Comparison of ENCODE assay signal across 8 cellular contexts in genomic region chr5:179678238-179679013, GRCh38. TPM values are rescaled to one million over a fixed set of nuclear protein-coding genes. Genes with fewer than 3 reads are reported as not detected.
DNase-seq lines count a peak whose midpoint lies in the region; ATAC-seq and TF ChIP-seq lines count a peak whose summit lies in the region.

No MANE protein-coding gene starts in this region.

- H3K4me1 Mint-ChIP-seq in activated T-cell treated with anti-CD3 and anti-CD28 coated beads, Interleukin-2, amount 50 U/mL, for 4 hours (ENCODE audit: low read depth), result peaks cover 25% of the 10 kb centered on the region

- peak overlapping the region; percentile 93 for H3K4me3 Mint-ChIP-seq in activated T-cell treated with anti-CD3 and anti-CD28 coated beads, Interleukin-2, amount 50 U/mL, for 4 hours

- H3K36me3 Mint-ChIP-seq in activated T-cell treated with anti-CD3 and anti-CD28 coated beads, Interleukin-2, amount 50 U/mL, for 4 hours (ENCODE audit: insufficient read depth), result peaks cover 4% of the 10 kb centered on the region

- DNase-seq in DMS153 treated with DMSO at 0.1 percent for 48 hours (lab: John Stamatoyannopoulos, UW; ENCODE audit: unreplicated experiment), result peak; percentile 38
- peak; percentile 80 to 94 for DNase-seq in PC-9
- DNase-seq in activated T-cell treated with anti-CD3 and anti-CD28 coated beads, Interleukin-2, amount 50 U/mL, for 4 hours, result peak; percentile 90
- DNase-seq in stimulated activated CD8-positive, alpha-beta memory T cell treated with anti-CD3 and anti-CD28 coated beads, Interleukin-4, amount 100 ng/mL, for 48 hours, result peak; percentile 94

- H3F3A ChIP-seq in PC-9 (ENCODE audit: insufficient read depth, low read depth), result peaks cover 25% of the 10 kb centered on the region; the same call in 1 of the 2 replicates

- peak overlapping the region; percentile 18; the same call in 1 of the 2 replicates for H3K27ac ChIP-seq in PC-9
- peak overlapping the region; percentile 86 for H3K27ac ChIP-seq in muscle layer of colon (ENCODE audit: low read depth, low read length)

- peak overlapping the region; percentile 88 for H3K4me2 ChIP-seq in PC-9

- H3K9ac ChIP-seq in muscle layer of colon (ENCODE audit: low read length), result peak overlapping the region; percentile 97

- H3K4me1 ChIP-seq in PC-9 (replicated peaks; ENCODE audit: insufficient read depth) (peaks cover 31% of the 10 kb centered on the region), muscle layer of colon (ENCODE audit: insufficient read depth, low read length) (peaks cover 9% of the 10 kb centered on the region)

- H3K27me3 ChIP-seq in PC-9 (ENCODE audit: insufficient read depth, low read depth) (no peaks in the 10 kb centered on the region), muscle layer of colon (ENCODE audit: control insufficient read depth in 1 of 2, insufficient read depth in 2 of 2, low read length in 2 of 2) (no peaks in the 10 kb centered on the region)

- POLR2A ChIA-PET in PC-9 (lab: Charles Lee; ENCODE audit: unreplicated experiment), result interaction anchor here (0.5 kb wide), 1 partner anchor 375 kb away, joined by 3 read pairs; no protein-coding TSS in a partner anchor

- BruUV-seq in PC-9 (replicated peaks; lab: Mats Ljungman, UMichigan), result no TSS peak

- peak overlapping the region; percentile 94 for H2AFZ ChIP-seq in PC-9

- TF ChIP-seq RAD21 in Ishikawa (IDR thresholded peaks at IDR 0.05; ENCODE audit: low read depth), result no peak

- ATAC-seq in GM21717 (IDR thresholded peaks at IDR 0.05; ENCODE audit: unreplicated experiment) (peak; percentile 83), esophagus mucosa (peak; percentile 97)
- ATAC-seq in activated T-cell treated with anti-CD3 and anti-CD28 coated beads, Interleukin-2, amount 50 U/mL, for 4 hours, result peak; percentile 93

- H3K9me3 Mint-ChIP-seq in activated T-cell treated with anti-CD3 and anti-CD28 coated beads, Interleukin-2, amount 50 U/mL, for 4 hours, result no peaks in the 10 kb centered on the region

- H3K9me2 ChIP-seq in PC-9 (ENCODE audit: insufficient read depth), result no peaks in the 10 kb centered on the region

- TF ChIP-seq EP300 in Ishikawa (IDR thresholded peaks at IDR 0.05; ENCODE audit: borderline replicate concordance), result 0 out of 2 replicates have a peak, but pooled peaks have one; percentile 15

- no peak for TF ChIP-seq CTCF in PC-9 (conservative IDR thresholded peaks at IDR 0.05)

- no peaks in the 10 kb centered on the region for H4K20me1 ChIP-seq in PC-9 (ENCODE audit: insufficient read depth)

- H3K4me3 ChIP-seq in PC-9 (peak overlapping the region; percentile 69), muscle layer of colon (ENCODE audit: low read depth in 1 of 2, low read length in 2 of 2) (peak overlapping the region; percentile 74 to 92)

- intact Hi-C loops in PC-9 (cut with micrococcal nuclease; ENCODE audit: unreplicated experiment), result loop anchor here (1.0 kb wide), 1 partner anchor 20 kb away; the partner anchor contains the start of gene CANX

- H3K9me3 ChIP-seq in PC-9 (ENCODE audit: insufficient read depth, low read depth) (no peaks in the 10 kb centered on the region), muscle layer of colon (ENCODE audit: low read length) (no peaks in the 10 kb centered on the region)

- CTCF ChIA-PET in PC-9 (lab: Charles Lee), result no interaction called here

- H3K27me3 Mint-ChIP-seq in activated T-cell treated with anti-CD3 and anti-CD28 coated beads, Interleukin-2, amount 50 U/mL, for 4 hours (ENCODE audit: low read depth), result no peaks in the 10 kb centered on the region

- H3K79me2 ChIP-seq in PC-9 (ENCODE audit: low read depth), result peaks cover 23% of the 10 kb centered on the region

- H3K36me3 ChIP-seq in PC-9 (ENCODE audit: low read depth) (no peaks in the 10 kb centered on the region), muscle layer of colon (ENCODE audit: insufficient read depth, low read length) (no peaks in the 10 kb centered on the region)

TF ChIP-seq in Ishikawa, 13 proteins besides CTCF, POLR2A, EP300 and RAD21:
- no peak for TF ChIP-seq EGR1 (IDR thresholded peaks at IDR 0.05)
- peak; percentile 59 for TF ChIP-seq TCF12 (IDR thresholded peaks at IDR 0.05; ENCODE audit: low read depth)
- TF ChIP-seq MAX (IDR thresholded peaks at IDR 0.05), result peak; percentile 96
- TF ChIP-seq NFIC (IDR thresholded peaks at IDR 0.05), result no peak
- peak; percentile 77 for TF ChIP-seq CREB1 (IDR thresholded peaks at IDR 0.05; ENCODE audit: low read depth)
- TF ChIP-seq CEBPB (IDR thresholded peaks at IDR 0.05), result peak; percentile 89
- TF ChIP-seq USF1 (IDR thresholded peaks at IDR 0.05), result no peak
- TF ChIP-seq TAF1 (IDR thresholded peaks at IDR 0.05; ENCODE audit: low read depth), result peak; percentile 90
- TF ChIP-seq REST (IDR thresholded peaks at IDR 0.05; ENCODE audit: low read depth), result no peak
- TF ChIP-seq TEAD4 (IDR thresholded peaks at IDR 0.05), result no peak
- TF ChIP-seq YY1 (IDR thresholded peaks at IDR 0.05; ENCODE audit: low read depth), result peak; percentile 56; the same call in 1 of the 2 replicates

RNA-seq across cellular contexts. Expression of gene CBY3, which starts 2.4 kb away (rescaled TPM):
- not detected in 2 replicates for total RNA-seq in PC-9 (2021)
- under 1 TPM in 2 of 3 donors, not detected in 1; 0.51 to 0.53 TPM for total RNA-seq in activated T-cell treated with anti-CD3 and anti-CD28 coated beads, Interleukin-2, amount 50 U/mL, for 4 hours
- total RNA-seq in esophagus mucosa, result not detected

RNA-seq across cellular contexts. Expression of gene CANX, which starts 20.3 kb away (rescaled TPM):
- total RNA-seq in PC-9 (2021), result 712 and 792 TPM in 2 replicates
- total RNA-seq in activated T-cell treated with anti-CD3 and anti-CD28 coated beads, Interleukin-2, amount 50 U/mL, for 4 hours, result 100 to 1,000 TPM; 630 to 693 (median 634) TPM
- 375 TPM for total RNA-seq in esophagus mucosa

RNA-seq across cellular contexts. Expression of gene MAML1, which starts 54.2 kb away (rescaled TPM):
- 25.7 and 34.0 TPM in 2 replicates for total RNA-seq in PC-9 (2021)
- 10 to 100 TPM; 24.5 to 27.5 (median 26.9) TPM for total RNA-seq in activated T-cell treated with anti-CD3 and anti-CD28 coated beads, Interleukin-2, amount 50 U/mL, for 4 hours
- total RNA-seq in esophagus mucosa, result 15.4 TPM

RNA-seq across cellular contexts. Expression of gene HNRNPH1, which starts 55.0 kb away (rescaled TPM):
- total RNA-seq in PC-9 (2021) (626 and 723 TPM in 2 replicates), esophagus mucosa (268 TPM)
- 1,000 to 10,000 TPM; 1,008 to 1,029 (median 1,012) TPM for total RNA-seq in activated T-cell treated with anti-CD3 and anti-CD28 coated beads, Interleukin-2, amount 50 U/mL, for 4 hours

Comparison
In these comparisons a context has a peak if more than half of its experiments do, and no peak if none do; other contexts are left out.
1. Peak in every context shown above with its lines: DNase-seq, ATAC-seq, H3K4me3 ChIP-seq and H3K27ac ChIP-seq.
2. DNase-seq: peak in every context shown above with its lines; median percentile 94 in stimulated activated CD8-positive, alpha-beta memory T cell treated with anti-CD3 and anti-CD28 coated beads, Interleukin-4, amount 100 ng/mL, for 48 hours; 90 in activated T-cell treated with anti-CD3 and anti-CD28 coated beads, Interleukin-2, amount 50 U/mL, for 4 hours; 87 in PC-9; 38 in DMS153 treated with DMSO at 0.1 percent for 48 hours.